ENCODE assay signal across 23 cellular contexts in the genomic region with DNA sequence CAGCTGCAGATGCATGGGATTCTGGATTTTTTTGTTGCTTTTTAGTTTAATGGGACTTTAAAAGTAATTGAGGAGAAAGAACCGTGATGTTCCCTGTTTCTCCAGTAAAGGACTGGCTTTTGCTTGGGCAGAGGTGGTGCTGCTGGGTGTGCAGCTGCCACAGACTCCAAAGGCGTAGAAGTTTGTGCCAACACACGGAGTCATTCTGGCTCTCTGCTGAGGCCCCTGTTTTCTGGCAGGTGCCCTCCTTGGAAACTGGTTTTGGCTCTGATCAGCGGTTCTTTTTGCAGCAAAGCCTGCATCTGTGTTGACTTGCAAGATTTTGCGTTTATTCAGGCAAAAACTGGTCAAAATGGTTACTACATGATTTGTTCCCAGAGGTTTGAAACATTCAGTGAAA.
"Had no signal": no experiment of that assay in that cellular context is flagged by ENCODE, and none has a peak within 500 bp of the region (broad histone marks: within the 10 kb centered on the region; RNA-seq: fewer than 3 reads in every experiment).

No MANE protein-coding gene starts in this region.

- H3K4me3 ChIP-seq: gastroesophageal sphincter, hepatocyte, left ventricle myocardium inferior, psoas muscle, sigmoid colon, upper lobe of left lung had no signal

- H2AFZ ChIP-seq: hepatocyte had no signal

- H3K9me3 ChIP-seq: gastroesophageal sphincter, left ventricle myocardium inferior, psoas muscle, sigmoid colon, SK-N-SH, upper lobe of left lung had no signal

- DNase-seq: activated CD4-positive, alpha-beta memory T cell treated with anti-CD3 and anti-CD28 coated beads for 36 hours; activated CD4-positive, alpha-beta T cell treated with anti-CD3 and anti-CD28 coated beads for 36 hours; activated gamma-delta T cell; activated T-cell treated with anti-CD3 and anti-CD28 coated beads, Interleukin-2, amount 50 U/mL, for 4 hours; cerebellar nuclear complex; effector memory CD4-positive, alpha-beta T cell; erythroblast; kidney; left ventricle myocardium inferior; mesenchymal stem cell; psoas muscle; sigmoid colon; SK-N-SH; stimulated activated CD4-positive, alpha-beta T cell treated with anti-CD3 and anti-CD28 coated beads, Interleukin-12 subunit alpha, Interleukin-12 subunit beta, amount 100 ng/mL, for 4 hours; stimulated activated CD4-positive, alpha-beta T cell treated with anti-CD3 and anti-CD28 coated beads, Interleukin-2, amount 100 ng/mL, for 24 hours; stimulated activated naive CD4-positive, alpha-beta T cell; T-cell; upper lobe of left lung had no signal

- H3K4me2 ChIP-seq: hepatocyte, SK-N-SH had no signal

- H3K4me1 ChIP-seq: gastroesophageal sphincter, psoas muscle, sigmoid colon had no signal

- H3K9me3 Mint-ChIP-seq: activated CD4-positive, alpha-beta memory T cell treated with anti-CD3 and anti-CD28 coated beads for 36 hours; activated naive CD4-positive, alpha-beta T cell treated with anti-CD3 and anti-CD28 coated beads, Interleukin-2, amount 50 U/mL, for 72 hours; activated T-cell treated with anti-CD3 and anti-CD28 coated beads, Interleukin-2, amount 50 U/mL, for 4 hours; natural killer cell treated with Interleukin-12 subunit alpha and Interleukin-12 subunit beta and Interleukin-15 and Interleukin-18, amount 100 ng/mL, for 72 hours; T-cell had no signal

- H3K4me1 Mint-ChIP-seq: activated CD4-positive, alpha-beta T cell treated with anti-CD3 and anti-CD28 coated beads for 36 hours had no signal

- H3K27ac ChIP-seq: gastroesophageal sphincter, hepatocyte, psoas muscle, sigmoid colon, upper lobe of left lung, VCaP had no signal

- H3K9ac ChIP-seq: SK-N-SH had no signal

- H3K27ac Mint-ChIP-seq: activated CD4-positive, alpha-beta memory T cell treated with anti-CD3 and anti-CD28 coated beads for 36 hours; activated CD4-positive, alpha-beta T cell treated with anti-CD3 and anti-CD28 coated beads for 36 hours; activated naive CD4-positive, alpha-beta T cell treated with anti-CD3 and anti-CD28 coated beads, Interleukin-2, amount 50 U/mL, for 72 hours; natural killer cell treated with Interleukin-12 subunit alpha and Interleukin-12 subunit beta and Interleukin-15 and Interleukin-18, amount 100 ng/mL, for 72 hours; T-cell had no signal

- ATAC-seq: activated CD4-positive, alpha-beta T cell treated with anti-CD3 and anti-CD28 coated beads for 36 hours; activated naive CD4-positive, alpha-beta T cell treated with anti-CD3 and anti-CD28 coated beads, Interleukin-2, amount 50 U/mL, for 72 hours; activated T-cell treated with anti-CD3 and anti-CD28 coated beads, Interleukin-2, amount 50 U/mL, for 4 hours; gastroesophageal sphincter; natural killer cell treated with Interleukin-12 subunit alpha and Interleukin-12 subunit beta and Interleukin-15 and Interleukin-18, amount 100 ng/mL, for 72 hours; psoas muscle; T-cell had no signal

- H3K4me3 Mint-ChIP-seq: activated CD4-positive, alpha-beta memory T cell treated with anti-CD3 and anti-CD28 coated beads for 36 hours; activated CD4-positive, alpha-beta T cell treated with anti-CD3 and anti-CD28 coated beads for 36 hours; activated T-cell treated with anti-CD3 and anti-CD28 coated beads, Interleukin-2, amount 50 U/mL, for 4 hours; natural killer cell treated with Interleukin-12 subunit alpha and Interleukin-12 subunit beta and Interleukin-15 and Interleukin-18, amount 100 ng/mL, for 72 hours; T-cell had no signal

- H3K27me3 ChIP-seq: gastroesophageal sphincter, hepatocyte, sigmoid colon, upper lobe of left lung had no signal

- H3K9me2 ChIP-seq: SK-N-SH had no signal

- H3K27me3 Mint-ChIP-seq: activated CD4-positive, alpha-beta memory T cell treated with anti-CD3 and anti-CD28 coated beads for 36 hours; activated CD4-positive, alpha-beta T cell treated with anti-CD3 and anti-CD28 coated beads for 36 hours; natural killer cell treated with Interleukin-12 subunit alpha and Interleukin-12 subunit beta and Interleukin-15 and Interleukin-18, amount 100 ng/mL, for 72 hours; T-cell had no signal

- FAIRE-seq: kidney had no signal
